In genomic region chr13:20193142-20193923, GRCh38 we compare ENCODE assay signal across 8 cellular contexts. TPM values are rescaled to one million over a fixed set of nuclear protein-coding genes. Genes with fewer than 3 reads are reported as not detected.
DNase-seq lines count a peak whose midpoint lies in the region; ATAC-seq and TF ChIP-seq lines count a peak whose summit lies in the region.

No MANE protein-coding gene starts in this region.

- H3K9ac ChIP-seq in endodermal cell (ENCODE audit: extremely low read depth, low read length, poor library complexity, severe bottlenecking): no peak overlapping the region
- H3K9ac ChIP-seq in neural progenitor cell: no peak overlapping the region

- peaks cover 56% of the 10 kb centered on the region for H3K27me3 ChIP-seq in CD8-positive, alpha-beta memory T cell (ENCODE audit: insufficient read depth, low read length, poor library complexity, severe bottlenecking)
- peaks cover 89% of the 10 kb centered on the region for H3K27me3 ChIP-seq in endodermal cell (ENCODE audit: control insufficient read depth, insufficient read depth, low read length, poor library complexity, severe bottlenecking)
- peaks cover 97% of the 10 kb centered on the region for H3K27me3 ChIP-seq in neural progenitor cell

- no peaks in the 10 kb centered on the region for H3K36me3 Mint-ChIP-seq in CD8-positive, alpha-beta memory T cell
- H3K36me3 Mint-ChIP-seq in endodermal cell (ENCODE audit: low read depth) (no peaks in the 10 kb centered on the region), neural progenitor cell (no peaks in the 10 kb centered on the region)

- 1 to 3% methylated on average over 10 to 54 of the region's 54 CpGs for WGBS in endodermal cell (ENCODE audit: insufficient coverage in 1 of 2, insufficient read length in 1 of 2), 2 experiments

- H3K27me3 Mint-ChIP-seq in CD8-positive, alpha-beta memory T cell: peaks cover 50 to 71% of the 10 kb centered on the region in 2 donors
- H3K27me3 Mint-ChIP-seq in endodermal cell (ENCODE audit: insufficient read depth): peaks cover 89% of the 10 kb centered on the region
- peaks cover 54% of the 10 kb centered on the region for H3K27me3 Mint-ChIP-seq in neural progenitor cell (ENCODE audit: insufficient read depth, low read depth)

- H3K9me3 ChIP-seq in CD8-positive, alpha-beta memory T cell (ENCODE audit: low read length): no peaks in the 10 kb centered on the region
- H3K9me3 ChIP-seq in endodermal cell (ENCODE audit: control insufficient read depth, low read length) (no peaks in the 10 kb centered on the region), neural progenitor cell (ENCODE audit: low read depth) (no peaks in the 10 kb centered on the region)

- CTCF ChIA-PET in CD8-positive, alpha-beta memory T cell (lab: Charles Lee): no interaction called here

- no peak for ATAC-seq in GM21619 (IDR thresholded peaks at IDR 0.05; ENCODE audit: unreplicated experiment)

- H3K4me1 ChIP-seq in CD8-positive, alpha-beta memory T cell (ENCODE audit: insufficient read depth, low read length): peaks cover 22% of the 10 kb centered on the region
- H3K4me1 ChIP-seq in endodermal cell (ENCODE audit: control insufficient read depth, insufficient read depth, low read length) (peaks cover 8% of the 10 kb centered on the region), neural progenitor cell (peaks cover 22% of the 10 kb centered on the region)

- peak overlapping the region; percentile 72 for H2AFZ ChIP-seq in neural progenitor cell (replicated peaks)

- peaks cover 14% of the 10 kb centered on the region for H4K20me1 ChIP-seq in neural progenitor cell (ENCODE audit: low read depth)

- peaks cover 10% of the 10 kb centered on the region for H3F3A ChIP-seq in neural progenitor cell (ENCODE audit: low read depth)

- H3K4me2 ChIP-seq in neural progenitor cell: peak overlapping the region; percentile 98

- H3K4me3 Mint-ChIP-seq in CD8-positive, alpha-beta memory T cell: peak overlapping the region; percentile 31 to 83 (median 74)
- H3K4me3 Mint-ChIP-seq in endodermal cell (peak overlapping the region; percentile 49), neural progenitor cell (peak overlapping the region; percentile 82)

- H3K4me1 Mint-ChIP-seq in CD8-positive, alpha-beta memory T cell: peaks cover 21 to 34% (median 22%) of the 10 kb centered on the region in 3 donors
- H3K4me1 Mint-ChIP-seq in endodermal cell: peaks cover 19% of the 10 kb centered on the region
- H3K4me1 Mint-ChIP-seq in neural progenitor cell: peaks cover 17% of the 10 kb centered on the region

- POLR2A ChIA-PET in CD8-positive, alpha-beta memory T cell (lab: Charles Lee): no interaction called here

- H3K79me2 ChIP-seq in neural progenitor cell (ENCODE audit: low read depth): no peaks in the 10 kb centered on the region

- no peak overlapping the region for H3K27ac ChIP-seq in CD8-positive, alpha-beta memory T cell (ENCODE audit: low read depth, low read length)
- H3K27ac ChIP-seq in endodermal cell (ENCODE audit: low read depth, low read length) (no peak overlapping the region), neural progenitor cell (no peak overlapping the region)

- no peaks in the 10 kb centered on the region for H3K9me3 Mint-ChIP-seq in CD8-positive, alpha-beta memory T cell
- no peaks in the 10 kb centered on the region for H3K9me3 Mint-ChIP-seq in endodermal cell
- peaks cover 5% of the 10 kb centered on the region for H3K9me3 Mint-ChIP-seq in neural progenitor cell

- H3K36me3 ChIP-seq in CD8-positive, alpha-beta memory T cell (ENCODE audit: insufficient read depth, low read length): no peaks in the 10 kb centered on the region
- H3K36me3 ChIP-seq in endodermal cell (ENCODE audit: control insufficient read depth, insufficient read depth, low read length) (no peaks in the 10 kb centered on the region), neural progenitor cell (no peaks in the 10 kb centered on the region)

- H3K4me3 ChIP-seq in CD8-positive, alpha-beta memory T cell (ENCODE audit: low read length): peak overlapping the region; percentile 50
- peak overlapping the region; percentile 76 for H3K4me3 ChIP-seq in endodermal cell (ENCODE audit: low read length)
- H3K4me3 ChIP-seq in neural progenitor cell: peak overlapping the region; percentile 74

- peak; percentile 17 for TF ChIP-seq CTCF in endodermal cell (conservative IDR thresholded peaks at IDR 0.05)
- TF ChIP-seq CTCF in neural progenitor cell (IDR thresholded peaks at IDR 0.05): peak; percentile 18

- peak overlapping the region in 2 of 8 donors; percentile 0 to 25 for H3K27ac Mint-ChIP-seq in CD8-positive, alpha-beta memory T cell
- H3K27ac Mint-ChIP-seq in endodermal cell: no peak overlapping the region
- no peak overlapping the region for H3K27ac Mint-ChIP-seq in neural progenitor cell

- DNase-seq in CD8-positive, alpha-beta memory T cell: no peak
- DNase-seq in NCI-H748 (lab: John Stamatoyannopoulos, UW; ENCODE audit: unreplicated experiment) (peak; percentile 50), endodermal cell (peak; percentile 56), neural progenitor cell (ENCODE audit: low spot score) (peak; percentile 35), inferior parietal cortex (ENCODE audit: extremely low spot score) (no peak), NCI-H2196 (lab: John Stamatoyannopoulos, UW; ENCODE audit: unreplicated experiment) (no peak), NCI-H774 (lab: John Stamatoyannopoulos, UW) (no peak)

RNA-seq across cellular contexts. Expression of gene GJB2, which starts 0.6 kb away (rescaled TPM):
- 10 to 100 TPM; 27.3 to 27.6 TPM for total RNA-seq in CD8-positive, alpha-beta memory T cell
- not detected for polyA plus RNA-seq in CD8-positive, alpha-beta memory T cell
- total RNA-seq in endodermal cell (under 1 TPM; 0.26 to 0.82 TPM), neural progenitor cell (ENCODE audit: low replicate concordance) (not detected in 2 replicates)
- 0.28 TPM for polyA plus RNA-seq in endodermal cell (2013, experiment 1 of 2)
- 0.25 TPM for polyA plus RNA-seq in endodermal cell (2013, experiment 2 of 2)

RNA-seq across cellular contexts. Expression of gene GJA3, which starts 32.5 kb away (rescaled TPM):
- total RNA-seq in CD8-positive, alpha-beta memory T cell: 1 to 10 TPM in 1 of 2 experiments, under 1 TPM in 1; 0.85 to 1.0 TPM
- polyA plus RNA-seq in CD8-positive, alpha-beta memory T cell: 0.09 TPM
- total RNA-seq in endodermal cell (under 1 TPM; 0.07 to 0.09 TPM), neural progenitor cell (ENCODE audit: low replicate concordance) (0.17 and 0.53 TPM in 2 replicates)
- polyA plus RNA-seq in endodermal cell (2013, experiment 1 of 2): not detected
- 0.08 TPM for polyA plus RNA-seq in endodermal cell (2013, experiment 2 of 2)

RNA-seq across cellular contexts. Expression of gene GJB6, which starts 38.8 kb away (rescaled TPM):
- total RNA-seq in CD8-positive, alpha-beta memory T cell: 1 to 10 TPM; 7.3 to 7.7 TPM
- not detected for polyA plus RNA-seq in CD8-positive, alpha-beta memory T cell
- not detected for total RNA-seq in endodermal cell
- not detected for polyA plus RNA-seq in endodermal cell (2013, experiment 1 of 2)
- polyA plus RNA-seq in endodermal cell (2013, experiment 2 of 2): not detected
- total RNA-seq in neural progenitor cell (ENCODE audit: low replicate concordance): not detected in 2 replicates

Comparison
In these comparisons a context has a peak if more than half of its experiments do, and no peak if none do; other contexts are left out.
1. DNase-seq: peak in NCI-H748 (single experiment), endodermal cell (single experiment) and neural progenitor cell (single experiment); none in CD8-positive, alpha-beta memory T cell (0 of 5), inferior parietal cortex (single experiment), NCI-H2196 (single experiment) and NCI-H774 (single experiment).
2. RNA of gene GJB2, which starts 0.6 kb away (total RNA-seq): 27.3 to 27.6 TPM in CD8-positive, alpha-beta memory T cell; 0.26 to 0.82 TPM in endodermal cell and not detected in neural progenitor cell; every median in the first group is over 10 times any median in the second.
3. Peak in every context shown above with its lines, with median percentiles within 50 percentile points of each other: H3K4me3 ChIP-seq and H3K4me3 Mint-ChIP-seq.